ENCODE assay signal across 9 cellular contexts in the genomic region with DNA sequence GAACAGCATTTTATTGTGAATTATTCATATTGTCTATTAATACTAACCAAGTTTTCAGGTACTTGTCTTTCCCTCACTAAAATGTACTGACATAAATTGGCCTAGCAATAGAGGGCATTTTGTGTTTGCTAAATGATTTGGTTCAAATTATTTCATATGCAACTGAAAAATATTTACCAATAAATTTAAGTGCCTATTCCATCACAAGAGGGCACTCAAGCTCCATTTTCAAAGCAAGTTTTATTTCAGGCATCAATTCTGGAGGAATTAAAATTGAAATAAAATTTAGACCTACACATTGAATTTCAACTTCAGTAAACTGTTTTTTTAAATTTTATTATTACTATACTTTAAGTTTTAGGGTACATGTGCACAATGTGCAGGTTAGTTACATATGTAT.
DNase-seq lines count a peak whose midpoint lies in the region; ATAC-seq, FAIRE-seq and TF ChIP-seq lines count a peak whose summit lies in the region.
"Had no signal": no experiment of that assay in that cellular context is flagged by ENCODE, and none has a peak within 500 bp of the region (broad histone marks: within the 10 kb centered on the region; RNA-seq: fewer than 3 reads in every experiment).

No MANE protein-coding gene starts in this region.

- H3K9me2 ChIP-seq in MM.1S (replicated peaks; ENCODE audit: insufficient read depth, low read length), result no peaks in the 10 kb centered on the region

- H3K27me3 Mint-ChIP-seq in nephron progenitor cell (ENCODE audit: low read depth, poor library complexity), result no peaks in the 10 kb centered on the region
- H3K27me3 Mint-ChIP-seq in activated T-helper 1 cell treated with anti-CD3 and anti-CD28 coated beads, Interleukin-12 subunit alpha, Interleukin-12 subunit beta, Interleukin-2, Interleukin-4 antibody, amounts not matched to agents 30 ng/mL and 10 ng/mL and 1 ng/mL, durations not matched to agents 14 hours and 24 hours and 36 hours (ENCODE audit: insufficient read depth), result peaks cover 7% of the 10 kb centered on the region

- peaks cover 9% of the 10 kb centered on the region for H3K36me3 Mint-ChIP-seq in nephron progenitor cell (ENCODE audit: low read depth)
- no peaks in the 10 kb centered on the region for H3K36me3 Mint-ChIP-seq in activated T-helper 1 cell treated with anti-CD3 and anti-CD28 coated beads, Interleukin-12 subunit alpha, Interleukin-12 subunit beta, Interleukin-2, Interleukin-4 antibody, amounts not matched to agents 30 ng/mL and 10 ng/mL and 1 ng/mL, durations not matched to agents 14 hours and 24 hours and 36 hours (ENCODE audit: low read depth)

- no peak overlapping the region for H3K4me3 ChIP-seq in MM.1S (ENCODE audit: low read length)
- H3K4me3 ChIP-seq in bronchial epithelial cell (ENCODE audit: low read depth, low read length), result no peak overlapping the region
- H3K4me3 ChIP-seq: skin epidermis had no signal

- H3K9me3 ChIP-seq in MM.1S (replicated peaks; ENCODE audit: insufficient read depth, low read length), result no peaks in the 10 kb centered on the region

- no peaks in the 10 kb centered on the region for H3K79me2 ChIP-seq in MM.1S (ENCODE audit: low read length)

- TF ChIP-seq CTCF in MM.1S (IDR thresholded peaks at IDR 0.05; ENCODE audit: low read length) (peak; percentile 51), bronchial epithelial cell (IDR thresholded peaks at IDR 0.05; ENCODE audit: insufficient read depth, low read length, severe bottlenecking) (peak; percentile 24), nephron progenitor cell (IDR thresholded peaks at IDR 0.05) (peak; percentile 14), omental fat pad (IDR thresholded peaks at IDR 0.05) (no peak)

- H3K9me3 Mint-ChIP-seq in nephron progenitor cell, result peaks cover 13% of the 10 kb centered on the region
- no peaks in the 10 kb centered on the region for H3K9me3 Mint-ChIP-seq in activated T-helper 1 cell treated with anti-CD3 and anti-CD28 coated beads, Interleukin-12 subunit alpha, Interleukin-12 subunit beta, Interleukin-2, Interleukin-4 antibody, amounts not matched to agents 30 ng/mL and 10 ng/mL and 1 ng/mL, durations not matched to agents 14 hours and 24 hours and 36 hours

- no peaks in the 10 kb centered on the region for H3K36me3 ChIP-seq in MM.1S (replicated peaks; ENCODE audit: insufficient read depth, low read length)
- no peaks in the 10 kb centered on the region for H3K36me3 ChIP-seq in bronchial epithelial cell (ENCODE audit: control insufficient read depth, insufficient read depth, low read length)

- H3K9ac ChIP-seq in MM.1S (ENCODE audit: low read length), result no peak overlapping the region

- DNase-seq in MM.1S (peak; percentile 51), bronchial epithelial cell (ENCODE audit: low read depth) (peak; percentile 45), nephron progenitor cell (no peak), hepatic stellate cell (ENCODE audit: low spot score) (no peak), KG1 (lab: John Stamatoyannopoulos, UW) (no peak), omental fat pad (ENCODE audit: low spot score) (no peak)
- DNase-seq in activated T-helper 1 cell treated with anti-CD3 and anti-CD28 coated beads, Interleukin-12 subunit alpha, Interleukin-12 subunit beta, Interleukin-2, Interleukin-4 antibody, amounts not matched to agents 30 ng/mL and 10 ng/mL and 1 ng/mL, durations not matched to agents 14 hours and 24 hours and 36 hours (ENCODE audit: low spot score), result no peak

- no peak for ATAC-seq in omental fat pad (ENCODE audit: low FRiP score)

- H3K4me1 Mint-ChIP-seq in nephron progenitor cell, result no peaks in the 10 kb centered on the region
- H3K4me1 Mint-ChIP-seq in activated T-helper 1 cell treated with anti-CD3 and anti-CD28 coated beads, Interleukin-12 subunit alpha, Interleukin-12 subunit beta, Interleukin-2, Interleukin-4 antibody, amounts not matched to agents 30 ng/mL and 10 ng/mL and 1 ng/mL, durations not matched to agents 14 hours and 24 hours and 36 hours (ENCODE audit: low read depth), result no peaks in the 10 kb centered on the region

- H3K27me3 ChIP-seq in MM.1S (replicated peaks; ENCODE audit: insufficient read depth, low read length) (no peaks in the 10 kb centered on the region), bronchial epithelial cell (ENCODE audit: control insufficient read depth, insufficient read depth, low read length) (no peaks in the 10 kb centered on the region)

- H3K27ac ChIP-seq in MM.1S (ENCODE audit: low read length), result no peak overlapping the region
- H3K27ac ChIP-seq: skin epidermis had no signal

- H3K4me3 Mint-ChIP-seq in nephron progenitor cell, result no peak overlapping the region
- H3K4me3 Mint-ChIP-seq in activated T-helper 1 cell treated with anti-CD3 and anti-CD28 coated beads, Interleukin-12 subunit alpha, Interleukin-12 subunit beta, Interleukin-2, Interleukin-4 antibody, amounts not matched to agents 30 ng/mL and 10 ng/mL and 1 ng/mL, durations not matched to agents 14 hours and 24 hours and 36 hours, result no peak overlapping the region

- H2AFZ ChIP-seq in MM.1S (ENCODE audit: low read length), result no peak overlapping the region

- FAIRE-seq in G401.6 (lab: Jason Lieb, UNC) (peak; percentile 57), bronchial epithelial cell (lab: Jason Lieb, UNC) (no peak)

- intact Hi-C loops in activated T-helper 1 cell treated with anti-CD3 and anti-CD28 coated beads, Interleukin-12 subunit alpha, Interleukin-12 subunit beta, Interleukin-2, Interleukin-4 antibody, amounts not matched to agents 30 ng/mL and 10 ng/mL and 1 ng/mL, durations not matched to agents 14 hours and 24 hours and 36 hours (cut with micrococcal nuclease), result loop anchor here (5.0 kb wide), 1 partner anchor 435 kb away; no protein-coding TSS in a partner anchor

- no peaks in the 10 kb centered on the region for H3F3A ChIP-seq in MM.1S (ENCODE audit: insufficient read depth, low read length)

- no peak overlapping the region for H3K27ac Mint-ChIP-seq in nephron progenitor cell
- no peak overlapping the region for H3K27ac Mint-ChIP-seq in activated T-helper 1 cell treated with anti-CD3 and anti-CD28 coated beads, Interleukin-12 subunit alpha, Interleukin-12 subunit beta, Interleukin-2, Interleukin-4 antibody, amounts not matched to agents 30 ng/mL and 10 ng/mL and 1 ng/mL, durations not matched to agents 14 hours and 24 hours and 36 hours

- H4K20me1 ChIP-seq in MM.1S (ENCODE audit: insufficient read depth, low read length), result no peaks in the 10 kb centered on the region

- no peak overlapping the region for H3K4me2 ChIP-seq in MM.1S (ENCODE audit: low read depth, low read length)

- no peaks in the 10 kb centered on the region for H3K4me1 ChIP-seq in MM.1S (ENCODE audit: low read length)

Comparison
In these comparisons a context has a peak if more than half of its experiments do, and no peak if none do; other contexts are left out.
1. DNase-seq: peak in MM.1S (single experiment) and bronchial epithelial cell (single experiment); none in nephron progenitor cell (single experiment), hepatic stellate cell (single experiment), KG1 (single experiment), activated T-helper 1 cell treated with anti-CD3 and anti-CD28 coated beads, Interleukin-12 subunit alpha, Interleukin-12 subunit beta, Interleukin-2, Interleukin-4 antibody, amounts not matched to agents 30 ng/mL and 10 ng/mL and 1 ng/mL, durations not matched to agents 14 hours and 24 hours and 36 hours (single experiment) and omental fat pad (single experiment).
2. CTCF ChIP-seq: peak in MM.1S (single experiment), bronchial epithelial cell (single experiment) and nephron progenitor cell (single experiment); none in omental fat pad (0 of 3).